Comparison of ENCODE assay signal across 8 cellular contexts in genomic region chrX:38803286-38803608, GRCh38. TPM values are rescaled to one million over a fixed set of nuclear protein-coding genes. Genes with fewer than 3 reads are reported as not detected.
DNase-seq lines count a peak whose midpoint lies in the region; ATAC-seq and TF ChIP-seq lines count a peak whose summit lies in the region.

No MANE protein-coding gene starts in this region.

- intact Hi-C loops in esophagus squamous epithelium (cut with DNase I) = no loop called here
- intact Hi-C loops in prostate gland (cut with DNase I) = loop anchor here (5.0 kb wide), 1 partner anchor 1369 kb away; no protein-coding TSS in a partner anchor

- peaks cover 26% of the 10 kb centered on the region for H3K36me3 ChIP-seq in RWPE2 (ENCODE audit: low read depth)
- H3K36me3 ChIP-seq in esophagus squamous epithelium = no peaks in the 10 kb centered on the region
- no peaks in the 10 kb centered on the region for H3K36me3 ChIP-seq in prostate gland

- H3K4me3 ChIP-seq in RWPE2 (ENCODE audit: severe bottlenecking) (peak overlapping the region; percentile 75), esophagus squamous epithelium (peak overlapping the region; percentile 59 to 69 (median 64)), prostate gland (peak overlapping the region; percentile 47)

- H3K27me3 ChIP-seq in RWPE2 (ENCODE audit: insufficient read depth, poor library complexity, severe bottlenecking) (no peaks in the 10 kb centered on the region), esophagus squamous epithelium (no peaks in the 10 kb centered on the region), prostate gland (replicated peaks; ENCODE audit: insufficient read depth) (no peaks in the 10 kb centered on the region)

- WGBS in esophagus squamous epithelium, 2 donors = 17 to 52% methylated on average over 1 to 3 of the region's 3 CpGs
- 0% methylated on average over 3 of the region's 3 CpGs for WGBS in prostate gland

- TF ChIP-seq POLR2A in esophagus squamous epithelium (IDR thresholded peaks at IDR 0.05) (no peak), prostate gland (IDR thresholded peaks at IDR 0.05) (no peak)

- ATAC-seq in RWPE2 (ENCODE audit: low read depth) (no peak; the same call in 2 of the 3 replicates), GM21528 (IDR thresholded peaks at IDR 0.05; ENCODE audit: low FRiP score, unreplicated experiment) (no peak)

- TF ChIP-seq CTCF in RWPE2 (IDR thresholded peaks at IDR 0.05; ENCODE audit: poor library complexity, severe bottlenecking) = no peak
- no peak for TF ChIP-seq CTCF in esophagus squamous epithelium (IDR thresholded peaks at IDR 0.05)
- TF ChIP-seq CTCF in prostate gland (IDR thresholded peaks at IDR 0.05) = no peak

- H3K27ac ChIP-seq in RWPE2 (ENCODE audit: poor library complexity, severe bottlenecking) (peak overlapping the region; percentile 85), esophagus squamous epithelium (peak overlapping the region; percentile 91 to 96 (median 94)), prostate gland (peak overlapping the region; percentile 84 to 86)

- no peaks in the 10 kb centered on the region for H3K9me3 ChIP-seq in RWPE2 (ENCODE audit: severe bottlenecking)
- H3K9me3 ChIP-seq in esophagus squamous epithelium = no peaks in the 10 kb centered on the region
- no peaks in the 10 kb centered on the region for H3K9me3 ChIP-seq in prostate gland

- DNase-seq in DMS 273 treated with DMSO at 0.1 percent for 48 hours (lab: John Stamatoyannopoulos, UW) (peak; percentile 82), DMS 273 (lab: John Stamatoyannopoulos, UW; ENCODE audit: unreplicated experiment) (no peak), RWPE2 (ENCODE audit: low spot score) (no peak), esophagus squamous epithelium (lab: John Stamatoyannopoulos, UW) (no peak), prostate gland (ENCODE audit: low spot score) (no peak), DMS153 (lab: John Stamatoyannopoulos, UW) (no peak), NCI-H82 treated with DMSO at 0.1 percent for 48 hours (lab: John Stamatoyannopoulos, UW; ENCODE audit: unreplicated experiment) (no peak)

- peaks cover 7% of the 10 kb centered on the region for H3K4me1 ChIP-seq in RWPE2 (ENCODE audit: insufficient read depth, poor library complexity, severe bottlenecking)
- peaks cover 0 to 43% (median 6%) of the 10 kb centered on the region in 3 donors for H3K4me1 ChIP-seq in esophagus squamous epithelium
- no peaks in the 10 kb centered on the region for H3K4me1 ChIP-seq in prostate gland (replicated peaks)

RNA-seq across cellular contexts. Expression of gene MID1IP1, which starts 2.0 kb away (rescaled TPM):
- total RNA-seq in esophagus squamous epithelium = 10 to 100 TPM; 42.6 to 56.1 (median 49.8) TPM
- 100 to 1,000 TPM in 1 of 2 donors, 10 to 100 TPM in 1; 34.7 to 129 TPM for total RNA-seq in prostate gland
